Comparison of ENCODE assay signal across 28 cellular contexts in genomic region chr5:100749771-100750284, GRCh38.
"Had no signal": no experiment of that assay in that cellular context is flagged by ENCODE, and none has a peak within 500 bp of the region (broad histone marks: within the 10 kb centered on the region; RNA-seq: fewer than 3 reads in every experiment).

No MANE protein-coding gene starts in this region.

- H3K4me1 ChIP-seq: left ventricle myocardium inferior, pancreas, prostate gland, sigmoid colon, tibial nerve, uterus had no signal

- DNase-seq: islet precursor cell; left ventricle myocardium inferior; mesendoderm; naive B cell; natural killer cell; nephron progenitor cell; nucleus accumbens; pancreas; posterior cingulate gyrus; retina; right cardiac atrium; sigmoid colon; small intestine; stimulated activated CD4-positive, alpha-beta T cell treated with anti-CD3 and anti-CD28 coated beads, Interleukin-1b, Interleukin-23, amount 100 ng/mL, for 48 hours; stimulated activated CD4-positive, alpha-beta T cell treated with anti-CD3 and anti-CD28 coated beads, Interleukin-2, amount 100 ng/mL, for 48 hours; stimulated activated CD4-positive, alpha-beta T cell treated with anti-CD3 and anti-CD28 coated beads, Interleukin-4, amount 100 ng/mL, for 4 hours; stimulated activated CD8-positive, alpha-beta memory T cell treated with anti-CD3 and anti-CD28 coated beads, Interleukin-4, amount 100 ng/mL, for 48 hours; stimulated activated naive CD4-positive, alpha-beta T cell treated with Interleukin-2 at 50 U/mL for 16 hours; stimulated activated naive CD8-positive, alpha-beta T cell treated with anti-CD3 and anti-CD28 coated beads, Interleukin-15, amount 100 ng/mL, for 72 hours; substantia nigra; uterus had no signal

- H3K27ac Mint-ChIP-seq: mesothelial cell of epicardium; naive B cell; natural killer cell; nephron progenitor cell; stimulated activated memory B cell treated with anti-CD40 and anti-IgM and Interleukin-4, amounts not matched to agents 10 μg/mL and 1 μg/mL and 100 μg/mL, for 72 hours; stimulated activated naive CD8-positive, alpha-beta T cell treated with anti-CD3 and anti-CD28 coated beads, Interleukin-15, amount 100 ng/mL, for 72 hours; type B pancreatic cell had no signal

- H3K79me2 ChIP-seq: hepatocyte had no signal

- H2AFZ ChIP-seq: hepatocyte had no signal

- H3K9me3 ChIP-seq: left ventricle myocardium inferior, pancreas, prostate gland, sigmoid colon, tibial nerve, uterus had no signal

- ATAC-seq: natural killer cell; pancreas; right cardiac atrium; stimulated activated memory B cell treated with anti-CD40 and anti-IgM and Interleukin-4, amounts not matched to agents 10 μg/mL and 1 μg/mL and 100 μg/mL, for 72 hours; stimulated activated naive CD8-positive, alpha-beta T cell treated with anti-CD3 and anti-CD28 coated beads, Interleukin-15, amount 100 ng/mL, for 72 hours had no signal

- H3K27ac ChIP-seq: hepatocyte, left ventricle myocardium inferior, pancreas, prostate gland, sigmoid colon, tibial nerve, uterus had no signal

- H3K9me3 Mint-ChIP-seq: mesothelial cell of epicardium; naive B cell; natural killer cell; nephron progenitor cell; stimulated activated memory B cell treated with anti-CD40 and anti-IgM and Interleukin-4, amounts not matched to agents 10 μg/mL and 1 μg/mL and 100 μg/mL, for 72 hours; stimulated activated naive CD8-positive, alpha-beta T cell treated with anti-CD3 and anti-CD28 coated beads, Interleukin-15, amount 100 ng/mL, for 72 hours; type B pancreatic cell had no signal

- H3K4me3 Mint-ChIP-seq: mesothelial cell of epicardium; naive B cell; natural killer cell; nephron progenitor cell; stimulated activated memory B cell treated with anti-CD40 and anti-IgM and Interleukin-4, amounts not matched to agents 10 μg/mL and 1 μg/mL and 100 μg/mL, for 72 hours; stimulated activated naive CD8-positive, alpha-beta T cell treated with anti-CD3 and anti-CD28 coated beads, Interleukin-15, amount 100 ng/mL, for 72 hours; type B pancreatic cell had no signal

- H3K36me3 Mint-ChIP-seq: mesothelial cell of epicardium; naive B cell; natural killer cell; stimulated activated memory B cell treated with anti-CD40 and anti-IgM and Interleukin-4, amounts not matched to agents 10 μg/mL and 1 μg/mL and 100 μg/mL, for 72 hours; type B pancreatic cell had no signal

- H3K4me3 ChIP-seq: hepatocyte, left ventricle myocardium inferior, lung, pancreas, prostate gland, sigmoid colon, tibial nerve, uterus had no signal

- H3K27me3 Mint-ChIP-seq: stimulated activated memory B cell treated with anti-CD40 and anti-IgM and Interleukin-4, amounts not matched to agents 10 μg/mL and 1 μg/mL and 100 μg/mL, for 72 hours; stimulated activated naive CD8-positive, alpha-beta T cell treated with anti-CD3 and anti-CD28 coated beads, Interleukin-15, amount 100 ng/mL, for 72 hours had no signal

- H3K36me3 ChIP-seq: left ventricle myocardium inferior, pancreas, prostate gland, sigmoid colon, tibial nerve, uterus had no signal

- H3K27me3 ChIP-seq: hepatocyte, pancreas, sigmoid colon, tibial nerve, uterus had no signal

- FAIRE-seq: pancreas, small intestine had no signal

- H3K4me2 ChIP-seq: hepatocyte had no signal

- H3K4me1 Mint-ChIP-seq: nephron progenitor cell had no signal
